12 cellular contexts compared by ENCODE assay signal in genomic region chr7:134866581-134866980, GRCh38.
DNase-seq lines count a peak whose midpoint lies in the region; ATAC-seq and TF ChIP-seq lines count a peak whose summit lies in the region.
"Had no signal": no experiment of that assay in that cellular context is flagged by ENCODE, and none has a peak within 500 bp of the region (broad histone marks: within the 10 kb centered on the region; RNA-seq: fewer than 3 reads in every experiment).

No MANE protein-coding gene starts in this region.

- POLR2A ChIA-PET in PC-9 (lab: Charles Lee; ENCODE audit: unreplicated experiment), result no interaction called here

- no peaks in the 10 kb centered on the region for H3F3A ChIP-seq in PC-9 (ENCODE audit: insufficient read depth, low read depth)

- no peaks in the 10 kb centered on the region for H3K9me2 ChIP-seq in PC-9 (ENCODE audit: insufficient read depth)

- TF ChIP-seq POLR2A in spleen (IDR thresholded peaks at IDR 0.05), result no peak

- H3K4me3 Mint-ChIP-seq in HFFc6, result peak overlapping the region; percentile 88

- DNase-seq in HFFc6, result no peak
- peak; percentile 78 for DNase-seq in dermis blood vessel endothelial cell
- DNase-seq in lung microvascular endothelial cell (ENCODE audit: low read depth in 2 of 2), result peak; percentile 61 to 68
- DNase-seq in spleen, result no peak
- DNase-seq in activated T-cell treated with anti-CD3 and anti-CD28 coated beads for 4 hours, result no peak
- DNase-seq in PC-9, result no peak
- no peak for DNase-seq in NCI-H510A treated with DMSO at 0.1 percent for 48 hours (lab: John Stamatoyannopoulos, UW)
- DNase-seq: Karpas-422; NCI-H2227 treated with DMSO at 0.1 percent for 48 hours; SIG-M5; stimulated activated CD8-positive, alpha-beta memory T cell treated with anti-CD3 and anti-CD28 coated beads, Interleukin-4, amount 100 ng/mL, for 48 hours had no signal

- no peaks in the 10 kb centered on the region for H3K27me3 ChIP-seq in spleen (replicated peaks in 1 of 7)
- no peaks in the 10 kb centered on the region for H3K27me3 ChIP-seq in PC-9 (ENCODE audit: insufficient read depth, low read depth)

- intact Hi-C loops in spleen (cut with DNase I; ENCODE audit: low total_unique reads), result no loop called here
- intact Hi-C loops in PC-9 (cut with micrococcal nuclease; ENCODE audit: unreplicated experiment), result no loop called here

- peaks cover 0 to 10% (median 0%) of the 10 kb centered on the region in 6 donors for H3K36me3 ChIP-seq in spleen
- H3K36me3 ChIP-seq in PC-9 (ENCODE audit: low read depth), result no peaks in the 10 kb centered on the region

- H3K4me3 ChIP-seq in spleen, result no peak overlapping the region
- no peak overlapping the region for H3K4me3 ChIP-seq in PC-9

- H3K27me3 Mint-ChIP-seq in HFFc6 (ENCODE audit: insufficient read depth), result peaks cover 22% of the 10 kb centered on the region

- H3K4me2 ChIP-seq in PC-9, result no peak overlapping the region

- no peaks in the 10 kb centered on the region for H3K79me2 ChIP-seq in PC-9 (ENCODE audit: low read depth)

- H3K9me3 ChIP-seq in spleen (no peaks in the 10 kb centered on the region), PC-9 (ENCODE audit: insufficient read depth, low read depth) (no peaks in the 10 kb centered on the region)

- peaks cover 73% of the 10 kb centered on the region for H3K36me3 Mint-ChIP-seq in HFFc6 (ENCODE audit: low read depth)

- H3K27ac Mint-ChIP-seq in HFFc6, result peak overlapping the region; percentile 96

- H3K4me1 ChIP-seq in spleen (peaks cover 8 to 47% (median 25%) of the 10 kb centered on the region in 6 donors), PC-9 (replicated peaks; ENCODE audit: insufficient read depth) (no peaks in the 10 kb centered on the region)

- BruUV-seq in PC-9 (replicated peaks; lab: Mats Ljungman, UMichigan), result no TSS peak

- TF ChIP-seq CTCF in HFFc6 (IDR thresholded peaks at IDR 0.05), result no peak
- TF ChIP-seq CTCF in spleen (IDR thresholded peaks at IDR 0.05 in 8 of 11, conservative IDR thresholded peaks at IDR 0.05 in 3 of 11), result no peak
- TF ChIP-seq CTCF in PC-9 (conservative IDR thresholded peaks at IDR 0.05), result no peak

- CTCF ChIA-PET in PC-9 (lab: Charles Lee), result interaction anchor here (0.6 kb wide), 1 partner anchor 233 kb away, joined by 3 read pairs; no protein-coding TSS in a partner anchor

- no peak overlapping the region for H2AFZ ChIP-seq in PC-9

- WGBS in spleen, 5 donors, result 49 to 69% (median 62%) methylated on average over 7 of the region's 7 CpGs

- H4K20me1 ChIP-seq in PC-9 (ENCODE audit: insufficient read depth), result no peaks in the 10 kb centered on the region

- ATAC-seq in GM21390 (IDR thresholded peaks at IDR 0.05; ENCODE audit: unreplicated experiment), result no peak

- H3K4me1 Mint-ChIP-seq in HFFc6 (ENCODE audit: low read depth), result peaks cover 89% of the 10 kb centered on the region

- H3K9me3 Mint-ChIP-seq in HFFc6, result peaks cover 5% of the 10 kb centered on the region; the same call in 1 of the 2 replicates

- H3K27ac ChIP-seq in spleen (peak overlapping the region in 7 of 8 donors; percentile 29 to 52 (median 48)), PC-9 (no peak overlapping the region)

Comparison
In these comparisons a context has a peak if more than half of its experiments do, and no peak if none do; other contexts are left out.
1. DNase-seq: peak in dermis blood vessel endothelial cell (single experiment) and lung microvascular endothelial cell (2 of 2); none in HFFc6 (single experiment), spleen (single experiment), activated T-cell treated with anti-CD3 and anti-CD28 coated beads for 4 hours (single experiment), PC-9 (0 of 2) and NCI-H510A treated with DMSO at 0.1 percent for 48 hours (single experiment).